8 cellular contexts compared by ENCODE assay signal in genomic region chr12:101280006-101280505, GRCh38. TPM values are rescaled to one million over a fixed set of nuclear protein-coding genes. Genes with fewer than 3 reads are reported as not detected.
DNase-seq lines count a peak whose midpoint lies in the region; ATAC-seq and TF ChIP-seq lines count a peak whose summit lies in the region.

Gene UTP20, plus strand, starts transcription at chr12:101280105. Its CDS starts 178 bp downstream, at chr12:101280283.

- no peak within 1 kb of the TSS for H3K27ac ChIP-seq in RWPE2 (ENCODE audit: poor library complexity, severe bottlenecking)

- H3K4me3 ChIP-seq in LNCaP clone FGC (ENCODE audit: low read depth, low read length) (peak within 1 kb of the TSS; percentile 95), RWPE2 (ENCODE audit: severe bottlenecking) (peak within 1 kb of the TSS; percentile 81)

- TF ChIP-seq CTCF in LNCaP clone FGC (IDR thresholded peaks at IDR 0.05; ENCODE audit: control insufficient read depth, extremely low read depth, insufficient read depth) (no peak), RWPE2 (IDR thresholded peaks at IDR 0.05; ENCODE audit: poor library complexity, severe bottlenecking) (no peak)

- H3K36me3 Mint-ChIP-seq in activated T-helper 17 cell treated with anti-CD3 and anti-CD28 coated beads, Interleukin-2, amount 50 U/mL, for 72 hours (ENCODE audit: low read depth): peaks cover 34% of the 10 kb centered on the region
- peaks cover 4% of the 10 kb centered on the region for H3K36me3 Mint-ChIP-seq in natural killer cell treated with Interleukin-12 subunit alpha and Interleukin-12 subunit beta and Interleukin-15 and Interleukin-18, amount 100 ng/mL, for 72 hours

- H3K36me3 ChIP-seq in RWPE2 (ENCODE audit: low read depth): peaks cover 29% of the 10 kb centered on the region

- no peaks in the 10 kb centered on the region for H3K9me3 Mint-ChIP-seq in activated T-helper 17 cell treated with anti-CD3 and anti-CD28 coated beads, Interleukin-2, amount 50 U/mL, for 72 hours
- H3K9me3 Mint-ChIP-seq in natural killer cell treated with Interleukin-12 subunit alpha and Interleukin-12 subunit beta and Interleukin-15 and Interleukin-18, amount 100 ng/mL, for 72 hours: no peaks in the 10 kb centered on the region

- H3K4me1 ChIP-seq in RWPE2 (ENCODE audit: insufficient read depth, poor library complexity, severe bottlenecking): no peaks in the 10 kb centered on the region

- peaks cover 4% of the 10 kb centered on the region for H3K4me1 Mint-ChIP-seq in activated T-helper 17 cell treated with anti-CD3 and anti-CD28 coated beads, Interleukin-2, amount 50 U/mL, for 72 hours
- H3K4me1 Mint-ChIP-seq in natural killer cell treated with Interleukin-12 subunit alpha and Interleukin-12 subunit beta and Interleukin-15 and Interleukin-18, amount 100 ng/mL, for 72 hours (ENCODE audit: low read depth in 2 of 2): peaks cover 6 to 9% of the 10 kb centered on the region in 2 donors

- H3K9me3 ChIP-seq in RWPE2 (ENCODE audit: severe bottlenecking): no peaks in the 10 kb centered on the region

- ATAC-seq in RWPE2 (ENCODE audit: low read depth): peak; percentile 95
- peak; percentile 100 for ATAC-seq in activated T-helper 17 cell treated with anti-CD3 and anti-CD28 coated beads, Interleukin-2, amount 50 U/mL, for 72 hours (replicated peaks)
- peak; percentile 100 for ATAC-seq in natural killer cell treated with Interleukin-12 subunit alpha and Interleukin-12 subunit beta and Interleukin-15 and Interleukin-18, amount 100 ng/mL, for 72 hours

- peak within 1 kb of the TSS; percentile 92 for H3K4me3 Mint-ChIP-seq in activated T-helper 17 cell treated with anti-CD3 and anti-CD28 coated beads, Interleukin-2, amount 50 U/mL, for 72 hours
- H3K4me3 Mint-ChIP-seq in natural killer cell treated with Interleukin-12 subunit alpha and Interleukin-12 subunit beta and Interleukin-15 and Interleukin-18, amount 100 ng/mL, for 72 hours: peak within 1 kb of the TSS; percentile 94

- peak within 1 kb of the TSS; percentile 78 for H3K27ac Mint-ChIP-seq in activated T-helper 17 cell treated with anti-CD3 and anti-CD28 coated beads, Interleukin-2, amount 50 U/mL, for 72 hours
- H3K27ac Mint-ChIP-seq in natural killer cell treated with Interleukin-12 subunit alpha and Interleukin-12 subunit beta and Interleukin-15 and Interleukin-18, amount 100 ng/mL, for 72 hours: peak within 1 kb of the TSS; percentile 79 to 85

- DNase-seq in ELR (ENCODE audit: low read depth): peak; percentile 94
- peak; percentile 72 for DNase-seq in H4 (ENCODE audit: low spot score)
- peak; percentile 68 for DNase-seq in LNCaP clone FGC (ENCODE audit: low read depth)
- DNase-seq in RWPE2 (ENCODE audit: low spot score): peak; percentile 85
- DNase-seq in fibroblast of peridontal ligament (ENCODE audit: extremely low read depth): peak; percentile 85
- peak; percentile 90 for DNase-seq in natural killer cell treated with Interleukin-12 subunit alpha and Interleukin-12 subunit beta and Interleukin-15 and Interleukin-18, amount 100 ng/mL, for 72 hours (ENCODE audit: low spot score)
- peak; percentile 85 for DNase-seq in stimulated activated naive CD4-positive, alpha-beta T cell treated with Interleukin-2 at 50 U/mL for 16 hours (lab: John Stamatoyannopoulos, UW)

- no peaks in the 10 kb centered on the region for H3K27me3 ChIP-seq in RWPE2 (ENCODE audit: insufficient read depth, poor library complexity, severe bottlenecking)

- peaks cover 11% of the 10 kb centered on the region for H3K27me3 Mint-ChIP-seq in activated T-helper 17 cell treated with anti-CD3 and anti-CD28 coated beads, Interleukin-2, amount 50 U/mL, for 72 hours
- peaks cover 21 to 22% of the 10 kb centered on the region in 2 donors for H3K27me3 Mint-ChIP-seq in natural killer cell treated with Interleukin-12 subunit alpha and Interleukin-12 subunit beta and Interleukin-15 and Interleukin-18, amount 100 ng/mL, for 72 hours

RNA-seq across cellular contexts. Expression of gene UTP20, which starts in this region (rescaled TPM):
- 14.4 and 17.0 TPM in 2 replicates for total RNA-seq in H4 (2014; rRNA removed; shearing (Covaris generic))
- 10 to 100 TPM; 15.7 to 38.3 TPM for total RNA-seq in activated T-helper 17 cell treated with anti-CD3 and anti-CD28 coated beads, Interleukin-2, amount 50 U/mL, for 72 hours
- 10 to 100 TPM; 22.7 to 37.9 TPM for total RNA-seq in natural killer cell treated with Interleukin-12 subunit alpha and Interleukin-12 subunit beta and Interleukin-15 and Interleukin-18, amount 100 ng/mL, for 72 hours
